26 cellular contexts compared by ENCODE assay signal in the genomic region with DNA sequence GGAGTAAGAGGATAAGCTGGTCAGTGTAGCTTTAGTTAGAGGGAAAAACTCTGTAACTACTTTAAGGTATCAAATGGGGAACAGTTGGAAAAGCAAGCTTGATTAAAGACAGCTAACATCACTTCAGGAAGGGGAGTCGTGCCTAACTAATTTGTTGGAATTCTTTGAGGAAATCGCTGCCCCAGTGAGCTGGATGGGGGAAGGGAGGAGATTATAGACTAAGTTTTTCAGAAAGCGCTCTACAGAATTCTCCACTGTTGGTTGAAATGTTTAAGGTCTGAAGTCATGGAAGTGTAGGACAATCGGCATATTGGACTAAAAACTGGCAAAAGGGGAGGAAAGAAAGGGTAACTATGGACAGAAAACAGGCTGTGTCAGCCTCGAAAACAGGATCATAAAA.
A peak's percentile ranks its signal among the peaks of the same experiment; 100 is the strongest.
DNase-seq lines count a peak whose midpoint lies in the region; ATAC-seq, FAIRE-seq and TF ChIP-seq lines count a peak whose summit lies in the region.
"Had no signal": no experiment of that assay in that cellular context is flagged by ENCODE, and none has a peak within 500 bp of the region (broad histone marks: within the 10 kb centered on the region; RNA-seq: fewer than 3 reads in every experiment).

No MANE protein-coding gene starts in this region.

- peak; percentile 71 for FAIRE-seq in astrocyte (lab: Jason Lieb, UNC)
- FAIRE-seq: endometrium, GM12891 had no signal

- peaks cover 2% of the 10 kb centered on the region for H3K9me3 Mint-ChIP-seq in astrocyte (ENCODE audit: unreplicated experiment)
- H3K9me3 Mint-ChIP-seq in progenitor cell of endocrine pancreas (ENCODE audit: low read depth): no peaks in the 10 kb centered on the region
- H3K9me3 Mint-ChIP-seq in CD4-positive, alpha-beta memory T cell: peaks cover 0 to 6% (median 0%) of the 10 kb centered on the region in 8 donors
- H3K9me3 Mint-ChIP-seq: activated CD4-positive, alpha-beta T cell treated with anti-CD3 and anti-CD28 coated beads, Interleukin-2, amount 10 ng/mL, durations not matched to agents 7 days and 5 days had no signal

- WGBS in ovary, 3 donors: 46 to 62% (median 53%) methylated on average over 5 of the region's 5 CpGs

- H3K27me3 ChIP-seq in H7 (ENCODE audit: control insufficient read depth, insufficient read depth, low read length): no peaks in the 10 kb centered on the region
- no peaks in the 10 kb centered on the region for H3K27me3 ChIP-seq in astrocyte (ENCODE audit: insufficient read depth, low read length)
- H3K27me3 ChIP-seq in iPS-18a (ENCODE audit: control insufficient read depth, insufficient read depth, low read length): no peaks in the 10 kb centered on the region
- H3K27me3 ChIP-seq in ovary: no peaks in the 10 kb centered on the region
- H3K27me3 ChIP-seq in CD4-positive, alpha-beta memory T cell (ENCODE audit: insufficient read depth, low read length): no peaks in the 10 kb centered on the region

- no peak for ATAC-seq in HG03565 (IDR thresholded peaks at IDR 0.05; ENCODE audit: unreplicated experiment)

- H3K9me3 ChIP-seq in astrocyte (ENCODE audit: insufficient read depth, low read depth, low read length) (no peaks in the 10 kb centered on the region), iPS-18a (ENCODE audit: control insufficient read depth, low read depth, low read length) (no peaks in the 10 kb centered on the region), ovary (no peaks in the 10 kb centered on the region)
- H3K9me3 ChIP-seq in CD4-positive, alpha-beta memory T cell (ENCODE audit: control insufficient read depth in 1 of 2, low read length in 2 of 2): no peaks in the 10 kb centered on the region
- H3K9me3 ChIP-seq: prostate gland, suprapubic skin had no signal

- peak; percentile 8 for DNase-seq in H7
- no peak for DNase-seq in astrocyte (ENCODE audit: low read depth)
- no peak for DNase-seq in progenitor cell of endocrine pancreas (ENCODE audit: low spot score, unreplicated experiment)
- no peak for DNase-seq in ovary
- DNase-seq in NCI-H1436 (lab: John Stamatoyannopoulos, UW): no peak
- no peak for DNase-seq in CD4-positive, alpha-beta memory T cell
- DNase-seq: activated CD4-positive, alpha-beta T cell treated with anti-CD3 and anti-CD28 coated beads, Interleukin-2, amount 10 ng/mL, durations not matched to agents 7 days and 5 days; activated naive CD4-positive, alpha-beta T cell; activated T-cell treated with anti-CD3 and anti-CD28 coated beads for 4 hours; AML-193; anterior cingulate cortex; COR-L47; foreskin melanocyte; GF-D8; NCI-H1930; NCI-H446 treated with DMSO at 0.1 percent for 48 hours; RPMI8226; stimulated activated CD8-positive, alpha-beta memory T cell treated with anti-CD3 and anti-CD28 coated beads, Interleukin-4, amount 100 ng/mL, for 48 hours had no signal

- H3K4me1 Mint-ChIP-seq in astrocyte (ENCODE audit: low read depth, unreplicated experiment) (peaks cover 28% of the 10 kb centered on the region), progenitor cell of endocrine pancreas (ENCODE audit: low read depth) (peaks cover 15% of the 10 kb centered on the region)
- no peaks in the 10 kb centered on the region for H3K4me1 Mint-ChIP-seq in CD4-positive, alpha-beta memory T cell
- H3K4me1 Mint-ChIP-seq: activated CD4-positive, alpha-beta T cell treated with anti-CD3 and anti-CD28 coated beads, Interleukin-2, amount 10 ng/mL, durations not matched to agents 7 days and 5 days; IgD-negative memory B cell had no signal

- POLR2A ChIA-PET in CD4-positive, alpha-beta memory T cell (lab: Charles Lee; ENCODE audit: partially characterized antibody): no interaction called here

- intact Hi-C loops in ovary (cut with DNase I): no loop called here
- intact Hi-C loops in CD4-positive, alpha-beta memory T cell (cut with micrococcal nuclease): no loop called here

- no peaks in the 10 kb centered on the region for H3K79me2 ChIP-seq in astrocyte (ENCODE audit: insufficient read depth, low read length)

- no peaks in the 10 kb centered on the region for H4K20me1 ChIP-seq in astrocyte (ENCODE audit: insufficient read depth, low read length)

- TF ChIP-seq POLR2A in ovary (IDR thresholded peaks at IDR 0.05): no peak

- TF ChIP-seq CTCF in astrocyte (IDR thresholded peaks at IDR 0.05; ENCODE audit: insufficient read depth, low read depth, low read length) (no peak), progenitor cell of endocrine pancreas (IDR thresholded peaks at IDR 0.05; ENCODE audit: unreplicated experiment) (no peak), ovary (IDR thresholded peaks at IDR 0.05) (no peak)

- peak overlapping the region; percentile 35 for H3K4me3 ChIP-seq in H7 (ENCODE audit: insufficient read depth, low read depth, low read length)
- no peak overlapping the region for H3K4me3 ChIP-seq in astrocyte (ENCODE audit: insufficient read depth, low read depth, low read length)
- H3K4me3 ChIP-seq in iPS-18a (ENCODE audit: low read length): peak overlapping the region; percentile 42
- H3K4me3 ChIP-seq in ovary: no peak overlapping the region
- H3K4me3 ChIP-seq in CD4-positive, alpha-beta memory T cell (ENCODE audit: low read length in 2 of 2): no peak overlapping the region
- H3K4me3 ChIP-seq: prostate gland, skin epidermis, suprapubic skin had no signal

- H3K9ac ChIP-seq in astrocyte (ENCODE audit: low read length) (no peak overlapping the region), iPS-18a (ENCODE audit: low read length) (peak overlapping the region; percentile 39)

- peak overlapping the region; percentile 45 for H3K4me2 ChIP-seq in astrocyte (ENCODE audit: low read length)

- no peak overlapping the region for H2AFZ ChIP-seq in astrocyte (ENCODE audit: low read depth, low read length)

- no peaks in the 10 kb centered on the region for H3K36me3 ChIP-seq in H7 (replicated peaks; ENCODE audit: control insufficient read depth, insufficient read depth, low read length)
- H3K36me3 ChIP-seq in astrocyte (ENCODE audit: insufficient read depth, low read length): no peaks in the 10 kb centered on the region
- H3K36me3 ChIP-seq in iPS-18a (ENCODE audit: control insufficient read depth, low read depth, low read length): no peaks in the 10 kb centered on the region
- no peaks in the 10 kb centered on the region for H3K36me3 ChIP-seq in ovary
- H3K36me3 ChIP-seq in CD4-positive, alpha-beta memory T cell (ENCODE audit: insufficient read depth, low read length): no peaks in the 10 kb centered on the region
- H3K36me3 ChIP-seq: prostate gland, suprapubic skin had no signal

- no peak for TF ChIP-seq EP300 in ovary (IDR thresholded peaks at IDR 0.05)

- H3K27me3 Mint-ChIP-seq in astrocyte (ENCODE audit: low read depth, unreplicated experiment): no peaks in the 10 kb centered on the region
- H3K27me3 Mint-ChIP-seq in progenitor cell of endocrine pancreas: peaks cover 6% of the 10 kb centered on the region
- peaks cover 0 to 2% of the 10 kb centered on the region in 2 donors for H3K27me3 Mint-ChIP-seq in CD4-positive, alpha-beta memory T cell

- H3K27ac Mint-ChIP-seq in astrocyte (ENCODE audit: unreplicated experiment) (peak overlapping the region; percentile 98), progenitor cell of endocrine pancreas (peak overlapping the region; percentile 79)
- no peak overlapping the region for H3K27ac Mint-ChIP-seq in CD4-positive, alpha-beta memory T cell
- H3K27ac Mint-ChIP-seq: activated CD4-positive, alpha-beta T cell treated with anti-CD3 and anti-CD28 coated beads, Interleukin-2, amount 10 ng/mL, durations not matched to agents 7 days and 5 days; IgD-negative memory B cell had no signal

- H3K36me3 Mint-ChIP-seq in astrocyte (ENCODE audit: low read depth, unreplicated experiment): no peaks in the 10 kb centered on the region
- no peaks in the 10 kb centered on the region for H3K36me3 Mint-ChIP-seq in progenitor cell of endocrine pancreas (ENCODE audit: insufficient read depth)
- no peaks in the 10 kb centered on the region for H3K36me3 Mint-ChIP-seq in CD4-positive, alpha-beta memory T cell
- H3K36me3 Mint-ChIP-seq: IgD-negative memory B cell had no signal

- H3K27ac ChIP-seq in astrocyte (ENCODE audit: low read depth, low read length) (no peak overlapping the region), iPS-18a (ENCODE audit: low read length) (no peak overlapping the region), ovary (no peak overlapping the region)
- H3K27ac ChIP-seq in CD4-positive, alpha-beta memory T cell (ENCODE audit: low read depth, low read length): no peak overlapping the region
- H3K27ac ChIP-seq: prostate gland, skin epidermis, suprapubic skin had no signal

- peaks cover 8% of the 10 kb centered on the region for H3K4me1 ChIP-seq in astrocyte (ENCODE audit: insufficient read depth, low read length)
- peaks cover 36% of the 10 kb centered on the region for H3K4me1 ChIP-seq in iPS-18a (ENCODE audit: control insufficient read depth, low read depth, low read length)
- H3K4me1 ChIP-seq in ovary (ENCODE audit: insufficient read depth): no peaks in the 10 kb centered on the region
- H3K4me1 ChIP-seq in CD4-positive, alpha-beta memory T cell (ENCODE audit: insufficient read depth, low read length): no peaks in the 10 kb centered on the region
- H3K4me1 ChIP-seq: prostate gland, suprapubic skin had no signal

- CTCF ChIA-PET in CD4-positive, alpha-beta memory T cell (lab: Charles Lee; ENCODE audit: partially characterized antibody): no interaction called here

- H3K4me3 Mint-ChIP-seq in astrocyte (ENCODE audit: unreplicated experiment) (no peak overlapping the region), progenitor cell of endocrine pancreas (ENCODE audit: low read depth) (peak overlapping the region; percentile 46)
- H3K4me3 Mint-ChIP-seq in CD4-positive, alpha-beta memory T cell: no peak overlapping the region
- H3K4me3 Mint-ChIP-seq: activated CD4-positive, alpha-beta T cell treated with anti-CD3 and anti-CD28 coated beads, Interleukin-2, amount 10 ng/mL, durations not matched to agents 7 days and 5 days; IgD-negative memory B cell had no signal

Comparison
In these comparisons a context has a peak if more than half of its experiments do, and no peak if none do; other contexts are left out.
1. H3K4me3 ChIP-seq: peak in H7 (single experiment) and iPS-18a (single experiment); none in astrocyte (single experiment), ovary (single experiment) and CD4-positive, alpha-beta memory T cell (0 of 2).
2. H3K27ac Mint-ChIP-seq: peak in astrocyte (single experiment) and progenitor cell of endocrine pancreas (single experiment); none in CD4-positive, alpha-beta memory T cell (0 of 7).